Comparison of ENCODE assay signal across 18 cellular contexts in the genomic region with DNA sequence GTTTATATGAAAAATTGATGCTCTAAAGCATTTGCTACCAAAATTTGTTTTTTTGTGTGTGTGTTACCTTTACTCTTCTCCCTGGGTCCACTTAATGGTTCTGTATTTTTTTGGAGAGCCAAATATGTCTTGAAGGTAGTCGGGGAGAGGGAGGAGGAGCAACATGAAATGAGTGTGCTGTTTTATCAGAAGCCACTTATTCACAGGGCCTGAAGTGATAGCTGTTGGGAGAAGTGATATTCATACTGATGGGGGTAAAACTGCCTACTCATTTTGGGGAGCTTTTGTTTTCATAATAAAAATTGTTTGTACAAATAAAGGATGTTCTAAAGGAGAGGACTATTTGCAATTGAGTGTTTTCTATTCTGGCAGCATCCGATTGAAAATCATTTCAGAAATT.
"Had no signal": no experiment of that assay in that cellular context is flagged by ENCODE, and none has a peak within 500 bp of the region (broad histone marks: within the 10 kb centered on the region; RNA-seq: fewer than 3 reads in every experiment).

No MANE protein-coding gene starts in this region.

- H3K4me1 Mint-ChIP-seq: neural progenitor cell had no signal

- H3K36me3 Mint-ChIP-seq: neural progenitor cell had no signal

- H3K36me3 ChIP-seq: esophagus muscularis mucosa, neural progenitor cell, ovary had no signal

- H3K27ac ChIP-seq: dorsolateral prefrontal cortex, esophagus muscularis mucosa, neural progenitor cell, ovary had no signal

- H3K4me3 ChIP-seq: dorsolateral prefrontal cortex, esophagus muscularis mucosa, neural progenitor cell, ovary, skin epidermis had no signal

- ATAC-seq: activated CD4-positive, CD25-positive, alpha-beta regulatory T cell treated with anti-CD3 and anti-CD28 coated beads, Interleukin-2, amount 50 U/mL, for 24 hours; left lobe of liver; stimulated activated naive CD8-positive, alpha-beta T cell treated with anti-CD3 and anti-CD28 coated beads, Interleukin-15, Interleukin-2, amounts not matched to agents 100 U/mL and 50 U/mL, for 24 hours had no signal

- H2AFZ ChIP-seq: neural progenitor cell had no signal

- H3K9me3 ChIP-seq: ovary had no signal

- H3K4me2 ChIP-seq: neural progenitor cell had no signal

- DNase-seq: activated CD4-positive, alpha-beta T cell treated with anti-CD3 and anti-CD28 coated beads, Interleukin-2, amount 50 U/mL, for 4 hours; activated naive CD4-positive, alpha-beta T cell treated with anti-CD3 and anti-CD28 coated beads, Interleukin-2, amount 50 U/mL, for 16 hours; activated T-cell treated with anti-CD3 and anti-CD28 coated beads for 4 hours; dorsolateral prefrontal cortex; hippocampal formation; mammary epithelial cell; ovary; stimulated activated CD4-positive, alpha-beta T cell treated with anti-CD3 and anti-CD28 coated beads, Interleukin-4, amount 100 ng/mL, for 4 hours; stimulated activated CD8-positive, alpha-beta memory T cell treated with anti-CD3 and anti-CD28 coated beads, Interleukin-4, amount 100 ng/mL, for 48 hours; stimulated activated naive CD8-positive, alpha-beta T cell treated with anti-CD3 and anti-CD28 coated beads, Interleukin-15, Interleukin-2, amounts not matched to agents 100 U/mL and 50 U/mL, for 24 hours; SW 1271; trophoblast cell had no signal

- H3K4me3 Mint-ChIP-seq: neural progenitor cell had no signal

- H3K27ac Mint-ChIP-seq: activated T-helper 2 cell treated with anti-CD3 and anti-CD28 coated beads, Interferon-gamma antibody, Interleukin-2, Interleukin-4, amounts not matched to agents 10 μg/mL and 5 μg/mL and 100 μg/mL, durations not matched to agents 14 hours and 24 hours and 36 hours; neural progenitor cell had no signal

- H3K9ac ChIP-seq: neural progenitor cell had no signal

- H3K27me3 ChIP-seq: dorsolateral prefrontal cortex, esophagus muscularis mucosa, neural progenitor cell, ovary had no signal
